In genomic region chr10:72081772-72082590, GRCh38 we compare ENCODE assay signal across 2 cellular contexts.
TF ChIP-seq lines count a peak whose summit lies in the region.

No MANE protein-coding gene starts in this region.

TF ChIP-seq in HCT116, 20 proteins besides CTCF, POLR2A, EP300 and RAD21 (continued from another document):
- TF ChIP-seq ZBTB33 (IDR thresholded peaks at IDR 0.05; ENCODE audit: extremely low read depth, insufficient replicate concordance, low read length): no peak
- no peak for TF ChIP-seq MAX (IDR thresholded peaks at IDR 0.05)

TF ChIP-seq in WTC11, 78 proteins besides CTCF, POLR2A, EP300 and RAD21 (continued from another document):
- TF ChIP-seq ZNF281 (CRISPR knock-in tag; IDR thresholded peaks at IDR 0.05): no peak
- no peak for TF ChIP-seq ZNF317 (CRISPR knock-in tag; IDR thresholded peaks at IDR 0.05; ENCODE audit: borderline replicate concordance, low read depth)
- no peak for TF ChIP-seq TEAD1 (CRISPR knock-in tag; IDR thresholded peaks at IDR 0.05)
- no peak for TF ChIP-seq ZBTB43 (CRISPR knock-in tag; IDR thresholded peaks at IDR 0.05)
- TF ChIP-seq ZBTB21 (CRISPR knock-in tag; IDR thresholded peaks at IDR 0.05; ENCODE audit: borderline replicate concordance): no peak
- TF ChIP-seq JUN (CRISPR knock-in tag; IDR thresholded peaks at IDR 0.05): no peak
- TF ChIP-seq ZNF138 (CRISPR knock-in tag; conservative IDR thresholded peaks at IDR 0.05): no peak
- no peak for TF ChIP-seq ZNF396 (CRISPR knock-in tag; IDR thresholded peaks at IDR 0.05; ENCODE audit: borderline replicate concordance)
- TF ChIP-seq ZNF512 (CRISPR knock-in tag; IDR thresholded peaks at IDR 0.05; ENCODE audit: borderline replicate concordance): no peak
- no peak for TF ChIP-seq ZMAT4 (CRISPR knock-in tag; IDR thresholded peaks at IDR 0.05)
TF ChIP-seq in WTC11: peak in this region for 0.
